22 cellular contexts compared by ENCODE assay signal in the genomic region with DNA sequence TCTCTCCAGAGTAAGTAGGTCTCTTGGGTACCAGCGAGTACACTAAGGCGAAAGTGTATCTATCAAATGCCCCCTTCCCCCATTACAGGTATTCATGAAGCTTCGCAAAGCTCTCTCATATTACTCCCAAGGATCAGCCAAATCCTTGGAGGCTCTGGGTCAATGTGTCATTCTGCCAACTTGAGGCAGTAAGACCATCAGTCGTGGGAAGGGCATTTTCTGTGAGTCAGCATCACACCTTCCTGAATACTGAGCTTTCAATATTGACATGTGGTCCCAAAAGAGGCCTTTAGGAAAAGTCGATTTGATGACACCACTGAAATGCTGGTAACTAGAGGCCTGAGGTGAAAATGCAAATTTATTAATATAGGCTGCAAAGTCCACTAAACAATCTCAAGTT.
A peak's percentile ranks its signal among the peaks of the same experiment; 100 is the strongest.
DNase-seq lines count a peak whose midpoint lies in the region; ATAC-seq and TF ChIP-seq lines count a peak whose summit lies in the region.
"Had no signal": no experiment of that assay in that cellular context is flagged by ENCODE, and none has a peak within 500 bp of the region (broad histone marks: within the 10 kb centered on the region; RNA-seq: fewer than 3 reads in every experiment).

No MANE protein-coding gene starts in this region.

- no peaks in the 10 kb centered on the region for H3K4me1 ChIP-seq in PC-9 (replicated peaks; ENCODE audit: insufficient read depth)
- no peaks in the 10 kb centered on the region for H3K4me1 ChIP-seq in Caco-2
- H3K4me1 ChIP-seq: A549 had no signal

- no peak overlapping the region for H3K4me2 ChIP-seq in PC-9
- H3K4me2 ChIP-seq: A549 had no signal

- H3K9me3 ChIP-seq in PC-9 (ENCODE audit: insufficient read depth, low read depth) = no peaks in the 10 kb centered on the region
- no peaks in the 10 kb centered on the region; the same call in 1 of the 2 replicates for H3K9me3 ChIP-seq in Caco-2
- H3K9me3 ChIP-seq: A549 had no signal

- no peak overlapping the region for H3K4me3 Mint-ChIP-seq in Caco-2 (ENCODE audit: unreplicated experiment)
- H3K4me3 Mint-ChIP-seq: B cell had no signal

- CTCF ChIA-PET in PC-9 (lab: Charles Lee) = no interaction called here
- CTCF ChIA-PET in Caco-2 (lab: Charles Lee) = no interaction called here

- no peaks in the 10 kb centered on the region for H3K36me3 Mint-ChIP-seq in Caco-2 (ENCODE audit: insufficient read depth, unreplicated experiment)

- intact Hi-C loops in PC-9 (cut with micrococcal nuclease; ENCODE audit: unreplicated experiment) = no loop called here
- intact Hi-C loops in Caco-2 (cut with micrococcal nuclease; ENCODE audit: unreplicated experiment) = no loop called here

- no peak overlapping the region for H2AFZ ChIP-seq in PC-9

- TF ChIP-seq CTCF in fibroblast of mammary gland (conservative IDR thresholded peaks at IDR 0.05; ENCODE audit: control insufficient read depth, insufficient read depth, low read depth, low read length) (no peak), PC-9 (conservative IDR thresholded peaks at IDR 0.05) (no peak), Caco-2 (IDR thresholded peaks at IDR 0.05; ENCODE audit: insufficient read depth in 1 of 2, low read depth in 1 of 2, low read length in 1 of 2, severe bottlenecking in 1 of 2, unreplicated experiment in 1 of 2) (no peak)

- POLR2A ChIA-PET in PC-9 (lab: Charles Lee; ENCODE audit: unreplicated experiment) (no interaction called here), Caco-2 (lab: Charles Lee) (no interaction called here)

- BruUV-seq in PC-9 (replicated peaks; lab: Mats Ljungman, UMichigan) (no TSS peak), Caco-2 (replicated peaks; lab: Mats Ljungman, UMichigan) (no TSS peak)

- DNase-seq in EH (ENCODE audit: low read depth) = peak; percentile 11
- DNase-seq in HT1080 (ENCODE audit: low read depth) = peak; percentile 58
- DNase-seq in RPMI7951 (ENCODE audit: low read depth) = peak; percentile 39
- DNase-seq in fibroblast of mammary gland (ENCODE audit: low read depth) = peak; percentile 42
- no peak for DNase-seq in PC-9
- no peak for DNase-seq in DMS 273 treated with DMSO at 0.1 percent for 48 hours (lab: John Stamatoyannopoulos, UW)
- no peak for DNase-seq in Caco-2
- DNase-seq: DND-41, GF-D8, Karpas-422, NCI-H1092, NCI-H1436, NCI-H187 treated with DMSO at 0.1 percent for 48 hours, NCI-H2107, NCI-H510A, NCI-H748 treated with DMSO at 0.1 percent for 48 hours, RPMI8226, SHP77 had no signal

- H3K36me3 ChIP-seq in PC-9 (ENCODE audit: low read depth) (no peaks in the 10 kb centered on the region), Caco-2 (ENCODE audit: control insufficient read depth, insufficient read depth, low read length) (no peaks in the 10 kb centered on the region)

- no peak overlapping the region for H3K27ac ChIP-seq in PC-9
- H3K27ac ChIP-seq: A549 had no signal

- no peaks in the 10 kb centered on the region for H3K4me1 Mint-ChIP-seq in Caco-2 (ENCODE audit: low read depth, unreplicated experiment)
- H3K4me1 Mint-ChIP-seq: B cell had no signal

- no peak overlapping the region for H3K27ac Mint-ChIP-seq in Caco-2 (ENCODE audit: unreplicated experiment)
- H3K27ac Mint-ChIP-seq: B cell had no signal

- H3K27me3 Mint-ChIP-seq in Caco-2 (ENCODE audit: insufficient read depth, unreplicated experiment) = no peaks in the 10 kb centered on the region
- H3K27me3 Mint-ChIP-seq: B cell had no signal

- no peaks in the 10 kb centered on the region for H4K20me1 ChIP-seq in PC-9 (ENCODE audit: insufficient read depth)

- no peaks in the 10 kb centered on the region for H3F3A ChIP-seq in PC-9 (ENCODE audit: insufficient read depth, low read depth)

- no peak overlapping the region for H3K4me3 ChIP-seq in fibroblast of mammary gland (ENCODE audit: control insufficient read depth, low read depth, low read length)
- no peak overlapping the region for H3K4me3 ChIP-seq in PC-9
- no peak overlapping the region for H3K4me3 ChIP-seq in Caco-2 (ENCODE audit: low read depth, low read length)
- H3K4me3 ChIP-seq: A549 had no signal

- no peak for ATAC-seq in HG03025 (IDR thresholded peaks at IDR 0.05; ENCODE audit: low FRiP score, unreplicated experiment)
- ATAC-seq: A549, HCT116 had no signal

- no peaks in the 10 kb centered on the region; the same call in 1 of the 2 replicates for H3K9me2 ChIP-seq in PC-9 (ENCODE audit: insufficient read depth)

- H3K9me3 Mint-ChIP-seq in Caco-2 (ENCODE audit: unreplicated experiment) = no peaks in the 10 kb centered on the region

- H3K27me3 ChIP-seq in PC-9 (ENCODE audit: insufficient read depth, low read depth) (no peaks in the 10 kb centered on the region), Caco-2 (replicated peaks; ENCODE audit: control insufficient read depth, insufficient read depth, low read length) (no peaks in the 10 kb centered on the region)

- H3K79me2 ChIP-seq in PC-9 (ENCODE audit: low read depth) = no peaks in the 10 kb centered on the region

Comparison
In these comparisons a context has a peak if more than half of its experiments do, and no peak if none do; other contexts are left out.
1. DNase-seq: peak in EH (single experiment), HT1080 (single experiment), RPMI7951 (single experiment) and fibroblast of mammary gland (single experiment); none in PC-9 (0 of 2), DMS 273 treated with DMSO at 0.1 percent for 48 hours (single experiment) and Caco-2 (0 of 2).